ENCODE assay signal across 8 cellular contexts in genomic region chr5:124661317-124662141, GRCh38.
DNase-seq lines count a peak whose midpoint lies in the region; ATAC-seq, FAIRE-seq and TF ChIP-seq lines count a peak whose summit lies in the region.

No MANE protein-coding gene starts in this region.

- H3K9me3 ChIP-seq in sigmoid colon = no peaks in the 10 kb centered on the region
- H3K9me3 ChIP-seq in CD8-positive, alpha-beta T cell (ENCODE audit: low read length) = no peaks in the 10 kb centered on the region

- 16 to 53% methylated on average over 7 of the region's 7 CpGs for WGBS in sigmoid colon, 2 donors

- H3K36me3 ChIP-seq in sigmoid colon = no peaks in the 10 kb centered on the region
- no peaks in the 10 kb centered on the region for H3K36me3 ChIP-seq in CD8-positive, alpha-beta T cell (ENCODE audit: insufficient read depth, low read length)

- H3K4me3 Mint-ChIP-seq in CD8-positive, alpha-beta T cell = no peak overlapping the region

- H3K27ac ChIP-seq in sigmoid colon = peak overlapping the region; percentile 2 to 71 (median 64)
- H3K27ac ChIP-seq in CD8-positive, alpha-beta T cell (ENCODE audit: low read depth, low read length) = no peak overlapping the region

- no peak overlapping the region for H3K4me3 ChIP-seq in sigmoid colon
- no peak overlapping the region for H3K4me3 ChIP-seq in CD8-positive, alpha-beta T cell (ENCODE audit: low read depth, low read length)

- H3K27ac Mint-ChIP-seq in CD8-positive, alpha-beta T cell = no peak overlapping the region

- peak; percentile 79 for FAIRE-seq in TTC549 (lab: Jason Lieb, UNC)

- no peaks in the 10 kb centered on the region for H3K36me3 Mint-ChIP-seq in CD8-positive, alpha-beta T cell

- TF ChIP-seq EP300 in sigmoid colon (IDR thresholded peaks at IDR 0.05) = no peak

- no peak for TF ChIP-seq CTCF in sigmoid colon (IDR thresholded peaks at IDR 0.05)
- no peak for TF ChIP-seq CTCF in CD8-positive, alpha-beta T cell (IDR thresholded peaks at IDR 0.05)

- H3K9me3 Mint-ChIP-seq in CD8-positive, alpha-beta T cell = no peaks in the 10 kb centered on the region

- peaks cover 27% of the 10 kb centered on the region for H3K27me3 Mint-ChIP-seq in CD8-positive, alpha-beta T cell (ENCODE audit: low read depth)

- H3K27me3 ChIP-seq in sigmoid colon = no peaks in the 10 kb centered on the region
- H3K27me3 ChIP-seq in CD8-positive, alpha-beta T cell (ENCODE audit: insufficient read depth, low read length) = no peaks in the 10 kb centered on the region

- no peaks in the 10 kb centered on the region for H3K4me1 Mint-ChIP-seq in CD8-positive, alpha-beta T cell (ENCODE audit: low read depth)

- intact Hi-C loops in left cardiac atrium (cut with DNase I) = no loop called here
- intact Hi-C loops in sigmoid colon (cut with DNase I) = no loop called here
- intact Hi-C loops in CD8-positive, alpha-beta T cell (cut with DNase I, micrococcal nuclease) = no loop called here

- CTCF ChIA-PET in CD8-positive, alpha-beta T cell (lab: Charles Lee) = no interaction called here

- peaks cover 0 to 63% (median 56%) of the 10 kb centered on the region in 4 donors for H3K4me1 ChIP-seq in sigmoid colon
- no peaks in the 10 kb centered on the region for H3K4me1 ChIP-seq in CD8-positive, alpha-beta T cell (ENCODE audit: insufficient read depth, low read length)

- ATAC-seq in left cardiac atrium (peak; percentile 27 to 85), HG02571 (IDR thresholded peaks at IDR 0.05; ENCODE audit: unreplicated experiment) (no peak)
- no peak for ATAC-seq in CD8-positive, alpha-beta T cell

- TF ChIP-seq POLR2A in sigmoid colon (IDR thresholded peaks at IDR 0.05) = no peak

- peak; percentile 98 for DNase-seq in DMS53 (lab: John Stamatoyannopoulos, UW)
- peak; percentile 77 for DNase-seq in NCI-H1092 treated with DMSO at 0.1 percent for 48 hours (lab: John Stamatoyannopoulos, UW)
- no peak for DNase-seq in left cardiac atrium
- DNase-seq in sigmoid colon = no peak
- DNase-seq in CD8-positive, alpha-beta T cell = no peak
- no peak for DNase-seq in putamen (ENCODE audit: low spot score)

- POLR2A ChIA-PET in CD8-positive, alpha-beta T cell (lab: Charles Lee) = no interaction called here

Comparison
In these comparisons a context has a peak if more than half of its experiments do, and no peak if none do; other contexts are left out.
1. DNase-seq: peak in DMS53 (single experiment) and NCI-H1092 treated with DMSO at 0.1 percent for 48 hours (single experiment); none in left cardiac atrium (single experiment), sigmoid colon (single experiment), CD8-positive, alpha-beta T cell (0 of 7) and putamen (single experiment).
2. ATAC-seq: peak in left cardiac atrium (2 of 2); none in HG02571 (single experiment) and CD8-positive, alpha-beta T cell (single experiment).